Comparison of ENCODE assay signal across 22 cellular contexts in genomic region chr13:85567909-85568308, GRCh38.
"Had no signal": no experiment of that assay in that cellular context is flagged by ENCODE, and none has a peak within 500 bp of the region (broad histone marks: within the 10 kb centered on the region; RNA-seq: fewer than 3 reads in every experiment).

No MANE protein-coding gene starts in this region.

- H3K27me3 ChIP-seq: heart right ventricle, neutrophil, right lobe of liver, suprapubic skin, thyroid gland, upper lobe of left lung, uterus had no signal

- H3K9me3 ChIP-seq: neutrophil, psoas muscle, right lobe of liver, suprapubic skin, thyroid gland, upper lobe of left lung, uterus had no signal

- H3K36me3 ChIP-seq: heart right ventricle, neutrophil, right lobe of liver, suprapubic skin, thyroid gland, upper lobe of left lung, uterus had no signal

- H3K27ac Mint-ChIP-seq: naive thymus-derived CD4-positive, alpha-beta T cell; nephron progenitor cell; stimulated activated effector memory CD8-positive, alpha-beta T cell treated with anti-CD3 and anti-CD28 coated beads, Interleukin-12 subunit alpha, Interleukin-12 subunit beta, amount 100 ng/mL, for 72 hours had no signal

- H3K4me3 ChIP-seq: heart right ventricle, lung, psoas muscle, right lobe of liver, suprapubic skin, thyroid gland, upper lobe of left lung, uterus had no signal

- H3K4me1 ChIP-seq: heart right ventricle, psoas muscle, right lobe of liver, suprapubic skin, thyroid gland, upper lobe of left lung, uterus had no signal

- ATAC-seq: esophagus mucosa; heart right ventricle; left colon; left ventricle myocardium superior; naive thymus-derived CD4-positive, alpha-beta T cell; psoas muscle; right lobe of liver; stimulated activated effector memory CD8-positive, alpha-beta T cell treated with anti-CD3 and anti-CD28 coated beads, Interleukin-12 subunit alpha, Interleukin-12 subunit beta, amount 100 ng/mL, for 72 hours; stimulated activated naive CD8-positive, alpha-beta T cell treated with anti-CD3 and anti-CD28 coated beads, Interleukin-15, Interleukin-2, amounts not matched to agents 100 U/mL and 50 U/mL, for 24 hours had no signal

- H3K9me3 Mint-ChIP-seq: nephron progenitor cell had no signal

- H3K27me3 Mint-ChIP-seq: naive thymus-derived CD4-positive, alpha-beta T cell had no signal

- H3K36me3 Mint-ChIP-seq: stimulated activated effector memory CD8-positive, alpha-beta T cell treated with anti-CD3 and anti-CD28 coated beads, Interleukin-12 subunit alpha, Interleukin-12 subunit beta, amount 100 ng/mL, for 72 hours had no signal

- H3K4me1 Mint-ChIP-seq: naive thymus-derived CD4-positive, alpha-beta T cell; nephron progenitor cell; stimulated activated effector memory CD8-positive, alpha-beta T cell treated with anti-CD3 and anti-CD28 coated beads, Interleukin-12 subunit alpha, Interleukin-12 subunit beta, amount 100 ng/mL, for 72 hours had no signal

- H3K4me3 Mint-ChIP-seq: naive thymus-derived CD4-positive, alpha-beta T cell; nephron progenitor cell; stimulated activated effector memory CD8-positive, alpha-beta T cell treated with anti-CD3 and anti-CD28 coated beads, Interleukin-12 subunit alpha, Interleukin-12 subunit beta, amount 100 ng/mL, for 72 hours had no signal

- H3K27ac ChIP-seq: heart right ventricle, neutrophil, psoas muscle, right lobe of liver, suprapubic skin, thyroid gland, upper lobe of left lung, uterus had no signal

- DNase-seq: effector memory CD4-positive, alpha-beta T cell; heart right ventricle; hypothalamus; left colon; left ventricle myocardium superior; mesenchymal stem cell; naive thymus-derived CD4-positive, alpha-beta T cell; nephron progenitor cell; psoas muscle; retina; right lobe of liver; stimulated activated CD4-positive, alpha-beta T cell treated with anti-CD3 and anti-CD28 coated beads, Interleukin-4, amount 100 ng/mL, for 1 hour; stimulated activated CD8-positive, alpha-beta memory T cell treated with anti-CD3 and anti-CD28 coated beads, Interleukin-4, amount 100 ng/mL, for 48 hours; stimulated activated naive CD8-positive, alpha-beta T cell treated with anti-CD3 and anti-CD28 coated beads, Interleukin-15, Interleukin-2, amounts not matched to agents 100 U/mL and 50 U/mL, for 24 hours; thyroid gland; upper lobe of left lung; uterus had no signal
